ENCODE assay signal across 16 cellular contexts in the genomic region with DNA sequence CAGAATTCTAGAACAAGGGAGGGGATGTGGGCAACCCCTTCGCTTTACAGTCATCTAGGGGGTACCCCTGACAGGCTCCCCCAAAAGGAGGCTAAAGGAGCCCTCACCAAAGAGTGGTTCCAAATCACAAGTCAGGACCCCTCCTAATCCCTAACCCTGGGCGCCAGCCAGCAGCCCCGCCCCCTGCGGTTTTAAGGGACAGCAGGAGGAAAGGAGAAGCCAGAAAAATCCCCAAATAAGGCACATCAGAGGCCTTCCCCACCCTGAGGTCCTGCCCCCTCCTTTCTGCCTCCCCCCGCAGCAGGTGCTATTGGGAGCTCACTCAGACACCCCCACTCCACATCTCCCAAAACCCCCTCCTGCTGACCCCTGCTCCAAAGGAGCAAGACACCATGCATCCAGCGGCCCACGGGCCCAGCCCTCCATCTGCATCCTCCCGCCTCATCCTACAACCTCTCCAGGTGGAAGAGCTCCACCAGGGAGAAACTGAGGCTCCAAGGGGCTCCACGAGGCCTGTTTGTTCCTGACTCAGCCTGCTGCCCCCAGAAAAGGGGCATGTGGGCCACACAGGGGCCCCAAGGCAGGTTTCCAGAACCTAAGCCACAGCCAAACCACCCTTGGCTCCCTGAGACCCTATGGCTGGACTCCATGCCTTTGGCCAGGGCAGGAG.
DNase-seq lines count a peak whose midpoint lies in the region; ATAC-seq lines count a peak whose summit lies in the region.
"Had no signal": no experiment of that assay in that cellular context is flagged by ENCODE, and none has a peak within 500 bp of the region (broad histone marks: within the 10 kb centered on the region; RNA-seq: fewer than 3 reads in every experiment).

No MANE protein-coding gene starts in this region.

- no peaks in the 10 kb centered on the region for H3K36me3 ChIP-seq in mesendoderm (ENCODE audit: control insufficient read depth, insufficient read depth, low read length)

- no peaks in the 10 kb centered on the region for H3K4me1 Mint-ChIP-seq in activated CD8-positive, alpha-beta memory T cell treated with anti-CD3 and anti-CD28 coated beads, Interleukin-2, amount 10 ng/mL, durations not matched to agents 7 days and 5 days

- no peaks in the 10 kb centered on the region for H3K36me3 Mint-ChIP-seq in activated CD8-positive, alpha-beta memory T cell treated with anti-CD3 and anti-CD28 coated beads, Interleukin-2, amount 10 ng/mL, durations not matched to agents 7 days and 5 days

- H3K27ac ChIP-seq in mesendoderm (ENCODE audit: low read depth, low read length), result no peak overlapping the region
- H3K27ac ChIP-seq: C4-2B had no signal

- no peaks in the 10 kb centered on the region for H3K79me2 ChIP-seq in mesendoderm (ENCODE audit: control insufficient read depth, insufficient read depth, low read length)

- no peaks in the 10 kb centered on the region for H3K79me1 ChIP-seq in mesendoderm (ENCODE audit: low read length)

- no peaks in the 10 kb centered on the region for H3K27me3 ChIP-seq in mesendoderm (ENCODE audit: insufficient read depth, low read length, poor library complexity)

- H2BK5ac ChIP-seq in mesendoderm (ENCODE audit: low read length), result no peak overlapping the region

- no peaks in the 10 kb centered on the region for H3K4me1 ChIP-seq in mesendoderm (ENCODE audit: control insufficient read depth, low read depth, low read length)

- H3K4me3 ChIP-seq in mesendoderm (ENCODE audit: low read length), result no peak overlapping the region

- H4K8ac ChIP-seq in mesendoderm (ENCODE audit: low read depth, low read length), result no peak overlapping the region

- H3K27me3 Mint-ChIP-seq in activated CD8-positive, alpha-beta memory T cell treated with anti-CD3 and anti-CD28 coated beads, Interleukin-2, amount 10 ng/mL, durations not matched to agents 7 days and 5 days, result peaks cover 2% of the 10 kb centered on the region

- ATAC-seq in activated CD8-positive, alpha-beta memory T cell treated with anti-CD3 and anti-CD28 coated beads, Interleukin-2, amount 10 ng/mL, durations not matched to agents 7 days and 5 days, result no peak
- ATAC-seq in HG03097 (IDR thresholded peaks at IDR 0.05; ENCODE audit: low FRiP score, unreplicated experiment), result no peak
- ATAC-seq: Panc1, Right ventricle myocardium inferior had no signal

- H2BK120ac ChIP-seq in mesendoderm (ENCODE audit: low read depth, low read length), result no peak overlapping the region

- H3K4ac ChIP-seq in mesendoderm (ENCODE audit: low read depth, low read length), result no peak overlapping the region

- H4K5ac ChIP-seq in mesendoderm (ENCODE audit: low read length), result no peak overlapping the region

- peak; percentile 27 for DNase-seq in activated CD8-positive, alpha-beta memory T cell treated with anti-CD3 and anti-CD28 coated beads, Interleukin-2, amount 10 ng/mL, durations not matched to agents 7 days and 5 days
- no peak for DNase-seq in activated CD8-positive, alpha-beta memory T cell treated with anti-CD3 and anti-CD28 coated beads, Interleukin-2, amount 50 U/mL, for 4 hours
- DNase-seq in OCI-M1 (lab: John Stamatoyannopoulos, UW) (peak; percentile 12), mesendoderm (no peak), EL (no peak), SKM-1 treated with dmso at 0.1 percent for 144 hours (lab: John Stamatoyannopoulos, UW; ENCODE audit: unreplicated experiment) (no peak), kidney glomerular epithelial cell (lab: John Stamatoyannopoulos, UW) (no peak)
- DNase-seq: Karpas-422, NCI-H1105 treated with DMSO at 0.1 percent for 48 hours, NCI-H1694 treated with DMSO at 0.1 percent for 48 hours, NCI-H2107, NCI-H2227 treated with DMSO at 0.1 percent for 48 hours had no signal

- H3K18ac ChIP-seq in mesendoderm (ENCODE audit: low read length), result no peak overlapping the region

- WGBS in mesendoderm (ENCODE audit: extremely low coverage, insufficient coverage, low lambda C conversion rate), result no CpG with 5 or more reads among the region's 9 CpGs

- no peak overlapping the region for H3K4me2 ChIP-seq in mesendoderm (ENCODE audit: low read length)

- peak overlapping the region; percentile 15 for H3K56ac ChIP-seq in mesendoderm (ENCODE audit: low read length)

- CTCF ChIA-PET in activated CD8-positive, alpha-beta memory T cell treated with anti-CD3 and anti-CD28 coated beads, Interleukin-2, amount 10 ng/mL, durations not matched to agents 7 days and 5 days (lab: Charles Lee), result no interaction called here

- H2AK5ac ChIP-seq in mesendoderm (ENCODE audit: low read length), result no peak overlapping the region

- H3K23ac ChIP-seq in mesendoderm (ENCODE audit: low read length), result no peak overlapping the region

- H2BK15ac ChIP-seq in mesendoderm (replicated peaks; ENCODE audit: low read depth), result no peak overlapping the region

- H3K27ac Mint-ChIP-seq in activated CD8-positive, alpha-beta memory T cell treated with anti-CD3 and anti-CD28 coated beads, Interleukin-2, amount 10 ng/mL, durations not matched to agents 7 days and 5 days, result no peak overlapping the region

- no peak overlapping the region for H3K9ac ChIP-seq in mesendoderm (ENCODE audit: low read length)

- no peaks in the 10 kb centered on the region for H3K9me3 Mint-ChIP-seq in activated CD8-positive, alpha-beta memory T cell treated with anti-CD3 and anti-CD28 coated beads, Interleukin-2, amount 10 ng/mL, durations not matched to agents 7 days and 5 days (ENCODE audit: low read depth)

- H3K4me3 Mint-ChIP-seq in activated CD8-positive, alpha-beta memory T cell treated with anti-CD3 and anti-CD28 coated beads, Interleukin-2, amount 10 ng/mL, durations not matched to agents 7 days and 5 days, result no peak overlapping the region

Comparison
In these comparisons a context has a peak if more than half of its experiments do, and no peak if none do; other contexts are left out.
1. DNase-seq: peak in activated CD8-positive, alpha-beta memory T cell treated with anti-CD3 and anti-CD28 coated beads, Interleukin-2, amount 10 ng/mL, durations not matched to agents 7 days and 5 days (single experiment) and OCI-M1 (single experiment); none in activated CD8-positive, alpha-beta memory T cell treated with anti-CD3 and anti-CD28 coated beads, Interleukin-2, amount 50 U/mL, for 4 hours (single experiment), mesendoderm (single experiment), EL (single experiment), SKM-1 treated with dmso at 0.1 percent for 144 hours (single experiment) and kidney glomerular epithelial cell (single experiment).